8 cellular contexts compared by ENCODE assay signal in the genomic region with DNA sequence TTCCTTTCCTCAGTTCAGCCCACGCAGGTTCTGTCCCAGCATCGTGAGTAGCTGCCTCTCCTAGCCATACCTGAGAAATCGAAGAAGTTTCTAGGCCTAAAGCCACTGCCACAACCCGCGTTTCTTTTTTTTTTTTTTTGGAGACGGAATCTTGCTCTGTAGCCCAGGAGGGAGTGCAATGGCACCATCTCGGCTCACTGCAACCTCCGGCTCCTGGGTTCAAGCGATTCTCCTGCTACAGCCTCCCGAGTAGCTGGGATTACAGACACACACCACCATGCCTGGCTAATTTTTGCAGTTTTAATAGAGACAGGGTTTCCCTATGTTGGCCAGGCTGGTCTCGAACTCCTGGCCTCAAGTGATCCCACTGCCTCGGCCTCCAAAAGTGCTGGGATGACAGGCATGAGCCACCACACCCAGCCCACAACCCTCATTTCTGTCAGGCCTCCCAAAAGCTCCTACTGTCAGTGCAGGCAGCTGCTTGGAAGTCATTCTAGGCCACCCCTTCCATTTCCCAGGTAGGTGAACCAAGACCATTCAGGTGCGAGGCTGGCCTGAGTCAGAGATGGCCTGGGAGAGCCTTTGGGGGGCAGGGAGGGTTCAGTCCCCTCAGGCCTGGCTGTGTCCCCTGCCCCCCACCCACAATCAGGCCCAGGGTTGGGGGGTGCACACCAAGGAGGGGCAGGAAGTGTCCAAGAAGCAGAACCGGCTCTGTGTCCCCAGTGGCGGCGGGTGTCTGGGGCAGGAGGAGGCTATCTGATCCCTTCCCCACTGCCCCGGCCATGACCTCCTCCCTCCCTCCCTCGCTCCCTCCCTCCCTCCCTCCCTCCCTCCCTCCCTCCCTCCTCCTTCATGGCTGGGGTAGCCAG. TPM values are rescaled to one million over a fixed set of nuclear protein-coding genes. Genes with fewer than 3 reads are reported as not detected.
A peak's percentile ranks its signal among the peaks of the same experiment; 100 is the strongest.
DNase-seq lines count a peak whose midpoint lies in the region; ATAC-seq and TF ChIP-seq lines count a peak whose summit lies in the region.

No MANE protein-coding gene starts in this region.

- H2BK120ac ChIP-seq in mesendoderm (ENCODE audit: low read depth, low read length) = no peak overlapping the region

- no peak overlapping the region for H3K23ac ChIP-seq in mesendoderm (ENCODE audit: low read length)

- H3K27ac ChIP-seq in mesendoderm (ENCODE audit: low read depth, low read length) (peak overlapping the region; percentile 38), upper lobe of left lung (peak overlapping the region in 3 of 4 donors; percentile 19 to 78 (median 62))

- peak overlapping the region; percentile 82 for H2AK5ac ChIP-seq in mesendoderm (ENCODE audit: low read length)

- no peak for TF ChIP-seq POLR2A in upper lobe of left lung (IDR thresholded peaks at IDR 0.05)

- no CpG with 5 or more reads among the region's 18 CpGs for WGBS in mesendoderm (ENCODE audit: extremely low coverage, insufficient coverage, low lambda C conversion rate)
- 79 to 86% methylated on average over 13 to 16 of the region's 18 CpGs for WGBS in upper lobe of left lung, 2 donors

- H3K4me3 Mint-ChIP-seq in activated naive CD4-positive, alpha-beta T cell treated with anti-CD3 and anti-CD28 coated beads, Interleukin-2, amount 10 ng/mL, durations not matched to agents 7 days and 5 days = peak overlapping the region; percentile 93
- H3K4me3 Mint-ChIP-seq in activated naive CD8-positive, alpha-beta T cell treated with anti-CD3 and anti-CD28 coated beads for 36 hours = peak overlapping the region; percentile 85

- H3K9me3 Mint-ChIP-seq in activated naive CD4-positive, alpha-beta T cell treated with anti-CD3 and anti-CD28 coated beads, Interleukin-2, amount 10 ng/mL, durations not matched to agents 7 days and 5 days = no peaks in the 10 kb centered on the region
- no peaks in the 10 kb centered on the region for H3K9me3 Mint-ChIP-seq in activated naive CD8-positive, alpha-beta T cell treated with anti-CD3 and anti-CD28 coated beads for 36 hours

- H3K18ac ChIP-seq in mesendoderm (ENCODE audit: low read length) = peak overlapping the region; percentile 44

- H3K9me3 ChIP-seq in upper lobe of left lung = no peaks in the 10 kb centered on the region

- H3K4me1 Mint-ChIP-seq in activated naive CD4-positive, alpha-beta T cell treated with anti-CD3 and anti-CD28 coated beads, Interleukin-2, amount 10 ng/mL, durations not matched to agents 7 days and 5 days = peaks cover 82% of the 10 kb centered on the region
- H3K4me1 Mint-ChIP-seq in activated naive CD8-positive, alpha-beta T cell treated with anti-CD3 and anti-CD28 coated beads for 36 hours = peaks cover 74% of the 10 kb centered on the region

- H3K27me3 ChIP-seq in mesendoderm (ENCODE audit: insufficient read depth, low read length, poor library complexity) (no peaks in the 10 kb centered on the region), upper lobe of left lung (no peaks in the 10 kb centered on the region)

- peak overlapping the region; percentile 54 for H3K56ac ChIP-seq in mesendoderm (ENCODE audit: low read length)

- H3K4me2 ChIP-seq in mesendoderm (ENCODE audit: low read length) = no peak overlapping the region

- H3K27ac Mint-ChIP-seq in activated naive CD4-positive, alpha-beta T cell treated with anti-CD3 and anti-CD28 coated beads, Interleukin-2, amount 10 ng/mL, durations not matched to agents 7 days and 5 days = peak overlapping the region; percentile 99
- H3K27ac Mint-ChIP-seq in activated naive CD8-positive, alpha-beta T cell treated with anti-CD3 and anti-CD28 coated beads for 36 hours = peak overlapping the region; percentile 95

- H3K79me2 ChIP-seq in mesendoderm (ENCODE audit: control insufficient read depth, insufficient read depth, low read length) = no peaks in the 10 kb centered on the region

- ATAC-seq in upper lobe of left lung (ENCODE audit: low FRiP score in 2 of 2) = peak in 1 of 2 donors; percentile 10
- no peak for ATAC-seq in HG02798 (IDR thresholded peaks at IDR 0.05; ENCODE audit: poor library complexity, unreplicated experiment)
- ATAC-seq in HG03159 (IDR thresholded peaks at IDR 0.05; ENCODE audit: unreplicated experiment) = no peak

- H2BK15ac ChIP-seq in mesendoderm (replicated peaks; ENCODE audit: low read depth) = no peak overlapping the region

- no peak overlapping the region for H4K8ac ChIP-seq in mesendoderm (ENCODE audit: low read depth, low read length)

- H3K4me1 ChIP-seq in mesendoderm (ENCODE audit: control insufficient read depth, low read depth, low read length) (peaks cover 5% of the 10 kb centered on the region), upper lobe of left lung (peaks cover 19 to 41% (median 31%) of the 10 kb centered on the region in 4 donors)

- no peak overlapping the region for H4K5ac ChIP-seq in mesendoderm (ENCODE audit: low read length)

- CTCF ChIA-PET in activated naive CD4-positive, alpha-beta T cell treated with anti-CD3 and anti-CD28 coated beads, Interleukin-2, amount 10 ng/mL, durations not matched to agents 7 days and 5 days (lab: Charles Lee) = interaction anchor here (9.6 kb wide), 1 partner anchor 13 kb away, joined by 173 read pairs; no protein-coding TSS in a partner anchor

- no peak for TF ChIP-seq EP300 in upper lobe of left lung (IDR thresholded peaks at IDR 0.05)

- no peaks in the 10 kb centered on the region for H3K27me3 Mint-ChIP-seq in activated naive CD4-positive, alpha-beta T cell treated with anti-CD3 and anti-CD28 coated beads, Interleukin-2, amount 10 ng/mL, durations not matched to agents 7 days and 5 days
- no peaks in the 10 kb centered on the region for H3K27me3 Mint-ChIP-seq in activated naive CD8-positive, alpha-beta T cell treated with anti-CD3 and anti-CD28 coated beads for 36 hours

- no peak for TF ChIP-seq CTCF in upper lobe of left lung (IDR thresholded peaks at IDR 0.05)

- no peak overlapping the region for H3K4ac ChIP-seq in mesendoderm (ENCODE audit: low read depth, low read length)

- H3K36me3 ChIP-seq in mesendoderm (ENCODE audit: control insufficient read depth, insufficient read depth, low read length) (no peaks in the 10 kb centered on the region), upper lobe of left lung (no peaks in the 10 kb centered on the region)

- H3K9ac ChIP-seq in mesendoderm (ENCODE audit: low read length) = no peak overlapping the region

- no peaks in the 10 kb centered on the region for H3K79me1 ChIP-seq in mesendoderm (ENCODE audit: low read length)

- no peak overlapping the region for H2BK5ac ChIP-seq in mesendoderm (ENCODE audit: low read length)

- H3K36me3 Mint-ChIP-seq in activated naive CD4-positive, alpha-beta T cell treated with anti-CD3 and anti-CD28 coated beads, Interleukin-2, amount 10 ng/mL, durations not matched to agents 7 days and 5 days = peaks cover 28% of the 10 kb centered on the region
- peaks cover 6% of the 10 kb centered on the region for H3K36me3 Mint-ChIP-seq in activated naive CD8-positive, alpha-beta T cell treated with anti-CD3 and anti-CD28 coated beads for 36 hours

- H3K4me3 ChIP-seq in mesendoderm (ENCODE audit: low read length) (no peak overlapping the region), upper lobe of left lung (peak overlapping the region in 3 of 4 donors; percentile 58 to 62 (median 60))

- peak; percentile 50 for DNase-seq in activated naive CD4-positive, alpha-beta T cell treated with anti-CD3 and anti-CD28 coated beads, Interleukin-2, amount 10 ng/mL, durations not matched to agents 7 days and 5 days
- DNase-seq in activated naive CD4-positive, alpha-beta T cell treated with Interleukin-2 at 50 U/mL for 16 hours = no peak
- no peak for DNase-seq in activated naive CD8-positive, alpha-beta T cell treated with anti-CD3 and anti-CD28 coated beads for 36 hours
- DNase-seq in mesendoderm (peak; percentile 54), upper lobe of left lung (no peak)
- no peak for DNase-seq in central memory CD4-positive, alpha-beta T cell

RNA-seq across cellular contexts. Expression of gene NOL4L, which starts 47.2 kb away (rescaled TPM):
- 10 to 100 TPM; 15.9 TPM for total RNA-seq in activated naive CD8-positive, alpha-beta T cell treated with anti-CD3 and anti-CD28 coated beads for 36 hours
- polyA plus RNA-seq in mesendoderm (2013, experiment 1 of 2) = 9.5 TPM
- polyA plus RNA-seq in mesendoderm (2013, experiment 2 of 2) = 9.0 TPM
- 10 to 100 TPM; 13.4 to 40.2 (median 19.0) TPM for total RNA-seq in upper lobe of left lung

Comparison
In these comparisons a context has a peak if more than half of its experiments do, and no peak if none do; other contexts are left out.
1. DNase-seq: peak in activated naive CD4-positive, alpha-beta T cell treated with anti-CD3 and anti-CD28 coated beads, Interleukin-2, amount 10 ng/mL, durations not matched to agents 7 days and 5 days (single experiment) and mesendoderm (single experiment); none in activated naive CD4-positive, alpha-beta T cell treated with Interleukin-2 at 50 U/mL for 16 hours (single experiment), activated naive CD8-positive, alpha-beta T cell treated with anti-CD3 and anti-CD28 coated beads for 36 hours (single experiment), upper lobe of left lung (0 of 2) and central memory CD4-positive, alpha-beta T cell (single experiment).